ENCODE assay signal across 8 cellular contexts in genomic region chr18:111292-112014, GRCh38. TPM values are rescaled to one million over a fixed set of nuclear protein-coding genes. Genes with fewer than 3 reads are reported as not detected.
DNase-seq lines count a peak whose midpoint lies in the region; ATAC-seq and TF ChIP-seq lines count a peak whose summit lies in the region.

No MANE protein-coding gene starts in this region.

- TF ChIP-seq EP300 in tibial nerve (IDR thresholded peaks at IDR 0.05): no peak

- H3K4me1 Mint-ChIP-seq in CD8-positive, alpha-beta memory T cell: peaks cover 8 to 9% (median 8%) of the 10 kb centered on the region in 3 donors

- peak overlapping the region; percentile 66 for H3K4me3 ChIP-seq in CD8-positive, alpha-beta memory T cell (ENCODE audit: low read length)
- H3K4me3 ChIP-seq in neuronal stem cell (ENCODE audit: low read length in 2 of 2): peak overlapping the region; percentile 47 to 76
- H3K4me3 ChIP-seq in tibial nerve: peak overlapping the region in 3 of 4 donors; percentile 29 to 63 (median 32)

- no peaks in the 10 kb centered on the region for H3K27me3 ChIP-seq in CD8-positive, alpha-beta memory T cell (ENCODE audit: insufficient read depth, low read length, poor library complexity, severe bottlenecking)
- H3K27me3 ChIP-seq in neuronal stem cell (ENCODE audit: control insufficient read depth in 3 of 3, insufficient read depth in 3 of 3, low read depth in 1 of 3, low read length in 3 of 3) (no peaks in the 10 kb centered on the region), tibial nerve (no peaks in the 10 kb centered on the region)

- H3K4me3 Mint-ChIP-seq in CD8-positive, alpha-beta memory T cell: peak overlapping the region; percentile 82 to 89 (median 85)

- H3K27ac ChIP-seq in CD8-positive, alpha-beta memory T cell (ENCODE audit: low read depth, low read length): peak overlapping the region; percentile 64
- H3K27ac ChIP-seq in neuronal stem cell (replicated peaks; ENCODE audit: low read length) (peak overlapping the region; percentile 47), tibial nerve (peak overlapping the region in 1 of 4 donors; percentile 85)

- H3K23ac ChIP-seq in neuronal stem cell (ENCODE audit: low read depth, low read length, poor library complexity): no peak overlapping the region

- peaks cover 9% of the 10 kb centered on the region for H3K4me1 ChIP-seq in CD8-positive, alpha-beta memory T cell (ENCODE audit: insufficient read depth, low read length)
- H3K4me1 ChIP-seq in neuronal stem cell (ENCODE audit: control insufficient read depth in 2 of 2, insufficient read depth in 1 of 2, low read depth in 1 of 2, low read length in 2 of 2): peaks cover 0 to 3% of the 10 kb centered on the region in 2 donors
- peaks cover 0 to 5% (median 3%) of the 10 kb centered on the region in 4 donors for H3K4me1 ChIP-seq in tibial nerve

- no peak overlapping the region for H2AK5ac ChIP-seq in neuronal stem cell (ENCODE audit: low read depth, low read length)

- no peak overlapping the region for H2BK120ac ChIP-seq in neuronal stem cell (ENCODE audit: low read depth, low read length)

- POLR2A ChIA-PET in CD8-positive, alpha-beta memory T cell (lab: Charles Lee): no interaction called here

- peaks cover 0 to 3% (median 0%) of the 10 kb centered on the region in 3 donors for H3K36me3 Mint-ChIP-seq in CD8-positive, alpha-beta memory T cell

- H2BK12ac ChIP-seq in neuronal stem cell (ENCODE audit: low read length): no peak overlapping the region

- no peak overlapping the region for H3K14ac ChIP-seq in neuronal stem cell (ENCODE audit: low read length)

- H2BK15ac ChIP-seq in neuronal stem cell (ENCODE audit: low read length): no peak overlapping the region

- H3K18ac ChIP-seq in neuronal stem cell (ENCODE audit: low read length): peak overlapping the region; percentile 84

- no peak for ATAC-seq in GM19395 (IDR thresholded peaks at IDR 0.05; ENCODE audit: unreplicated experiment)

- no peak overlapping the region for H3K4ac ChIP-seq in neuronal stem cell (ENCODE audit: low read length)

- peaks cover 22 to 42% (median 31%) of the 10 kb centered on the region in 5 donors for H3K9me3 Mint-ChIP-seq in CD8-positive, alpha-beta memory T cell

- no peak for TF ChIP-seq CTCF in tibial nerve (IDR thresholded peaks at IDR 0.05)

- peak overlapping the region; percentile 97 for H2AFZ ChIP-seq in neuronal stem cell (ENCODE audit: low read length)

- peak; percentile 60 to 81 (median 76) for DNase-seq in CD8-positive, alpha-beta memory T cell
- DNase-seq in HuH-7.5 (ENCODE audit: low spot score) (peak; percentile 66), activated T-cell treated with anti-CD3 and anti-CD28 coated beads for 24 hours (ENCODE audit: low read depth) (peak; percentile 49), fibroblast of peridontal ligament (ENCODE audit: extremely low read depth) (peak; percentile 8), neuronal stem cell (ENCODE audit: low spot score) (peak; percentile 72), tibial nerve (ENCODE audit: low spot score in 2 of 2) (no peak), NCI-H345 treated with DMSO at 0.1 percent for 48 hours (lab: John Stamatoyannopoulos, UW; ENCODE audit: unreplicated experiment) (no peak)

- peak overlapping the region; percentile 20 to 96 (median 90) for H3K27ac Mint-ChIP-seq in CD8-positive, alpha-beta memory T cell

- H4K8ac ChIP-seq in neuronal stem cell (ENCODE audit: low read depth, low read length): no peak overlapping the region

- CTCF ChIA-PET in CD8-positive, alpha-beta memory T cell (lab: Charles Lee): no interaction called here

- peaks cover 3 to 4% of the 10 kb centered on the region in 2 donors for H3K27me3 Mint-ChIP-seq in CD8-positive, alpha-beta memory T cell

- no peak overlapping the region for H2BK5ac ChIP-seq in neuronal stem cell (ENCODE audit: low read length)

- no CpG with 5 or more reads among the region's 42 CpGs for WGBS in neuronal stem cell (ENCODE audit: extremely low coverage in 2 of 2, insufficient read length in 2 of 2, insufficient replicate concordance in 1 of 2), 2 donors
- WGBS in tibial nerve, 2 donors: 28 to 40% methylated on average over 9 to 16 of the region's 42 CpGs

- no peak for TF ChIP-seq POLR2A in tibial nerve (IDR thresholded peaks at IDR 0.05)

- no peaks in the 10 kb centered on the region for H3K9me3 ChIP-seq in CD8-positive, alpha-beta memory T cell (ENCODE audit: low read length)
- H3K9me3 ChIP-seq in neuronal stem cell (replicated peaks in 1 of 2; ENCODE audit: control insufficient read depth in 2 of 2, insufficient read depth in 1 of 2, low read depth in 1 of 2, low read length in 2 of 2) (peaks cover 0 to 1% of the 10 kb centered on the region in 2 donors), tibial nerve (no peaks in the 10 kb centered on the region)

- no peaks in the 10 kb centered on the region for H3K36me3 ChIP-seq in CD8-positive, alpha-beta memory T cell (ENCODE audit: insufficient read depth, low read length)
- H3K36me3 ChIP-seq in neuronal stem cell (replicated peaks in 1 of 2; ENCODE audit: control insufficient read depth in 2 of 2, insufficient read depth in 2 of 2, low read length in 2 of 2): no peaks in the 10 kb centered on the region
- no peaks in the 10 kb centered on the region for H3K36me3 ChIP-seq in tibial nerve

- H4K91ac ChIP-seq in neuronal stem cell (ENCODE audit: low read depth, low read length, poor library complexity): no peak overlapping the region

- no peaks in the 10 kb centered on the region for H3K79me1 ChIP-seq in neuronal stem cell (ENCODE audit: low read depth, low read length)

- H3K9ac ChIP-seq in neuronal stem cell (ENCODE audit: low read depth, low read length, poor library complexity): peak overlapping the region; percentile 88

- peak overlapping the region; percentile 46 for H3K4me2 ChIP-seq in neuronal stem cell (ENCODE audit: insufficient read depth, low read length, poor library complexity, severe bottlenecking)

RNA-seq across cellular contexts. Expression of gene USP14, which starts 46.9 kb away (rescaled TPM):
- 100 to 1,000 TPM; 111 to 113 TPM for total RNA-seq in CD8-positive, alpha-beta memory T cell
- polyA plus RNA-seq in CD8-positive, alpha-beta memory T cell: 50.2 TPM
- polyA plus RNA-seq in neuronal stem cell (2013, experiment 1 of 2): 34.9 TPM
- 33.9 TPM for polyA plus RNA-seq in neuronal stem cell (2013, experiment 2 of 2)
- total RNA-seq in tibial nerve: 10 to 100 TPM; 33.3 to 34.7 (median 34.1) TPM

Comparison
In these comparisons a context has a peak if more than half of its experiments do, and no peak if none do; other contexts are left out.
1. DNase-seq: peak in CD8-positive, alpha-beta memory T cell (5 of 5), HuH-7.5 (single experiment), activated T-cell treated with anti-CD3 and anti-CD28 coated beads for 24 hours (single experiment), fibroblast of peridontal ligament (single experiment) and neuronal stem cell (single experiment); none in tibial nerve (0 of 2) and NCI-H345 treated with DMSO at 0.1 percent for 48 hours (single experiment).
2. Peak in every context shown above with its lines, with median percentiles within 50 percentile points of each other: H3K4me3 ChIP-seq.